ENCODE assay signal across 1 cellular context in genomic region chr22:38455530-38456271, GRCh38.
TF ChIP-seq lines count a peak whose summit lies in the region.

No MANE protein-coding gene starts in this region.

TF ChIP-seq in H1, 55 proteins besides CTCF, POLR2A, EP300 and RAD21 (continued from another document):
- peak; percentile 44; the same call in 1 of the 2 replicates for TF ChIP-seq PHF8 (conservative IDR thresholded peaks at IDR 0.05; ENCODE audit: low read depth, low read length)
- TF ChIP-seq GTF2F1 (IDR thresholded peaks at IDR 0.05; ENCODE audit: borderline replicate concordance, low read depth, low read length), result no peak
- TF ChIP-seq KDM1A (IDR thresholded peaks at IDR 0.05; ENCODE audit: borderline replicate concordance, low read length), result no peak
- no peak for TF ChIP-seq SUZ12 (IDR thresholded peaks at IDR 0.05; ENCODE audit: low read length)
- no peak for TF ChIP-seq POU5F1 (IDR thresholded peaks at IDR 0.05; ENCODE audit: low read depth, low read length)
- 0 out of 2 replicates have a peak, but pooled peaks have one; percentile 18 for TF ChIP-seq E2F6 (IDR thresholded peaks at IDR 0.05)
- no peak for TF ChIP-seq SAP30 (IDR thresholded peaks at IDR 0.05; ENCODE audit: insufficient read depth, insufficient replicate concordance, low read length)
- no peak for TF ChIP-seq ATF3 (IDR thresholded peaks at IDR 0.05; ENCODE audit: insufficient read depth, low read depth, low read length)
- TF ChIP-seq, protein P1, sequence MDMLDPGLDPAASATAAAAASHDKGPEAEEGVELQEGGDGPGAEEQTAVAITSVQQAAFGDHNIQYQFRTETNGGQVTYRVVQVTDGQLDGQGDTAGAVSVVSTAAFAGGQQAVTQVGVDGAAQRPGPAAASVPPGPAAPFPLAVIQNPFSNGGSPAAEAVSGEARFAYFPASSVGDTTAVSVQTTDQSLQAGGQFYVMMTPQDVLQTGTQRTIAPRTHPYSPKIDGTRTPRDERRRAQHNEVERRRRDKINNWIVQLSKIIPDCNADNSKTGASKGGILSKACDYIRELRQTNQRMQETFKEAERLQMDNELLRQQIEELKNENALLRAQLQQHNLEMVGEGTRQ (IDR thresholded peaks at IDR 0.05; ENCODE audit: low read length), result peak; percentile 48; the same call in 1 of the 2 replicates
- TF ChIP-seq JUND (IDR thresholded peaks at IDR 0.05; ENCODE audit: low read length), result no peak
- TF ChIP-seq YY1 (IDR thresholded peaks at IDR 0.05; ENCODE audit: low read depth, low read length), result peak; percentile 73
- 0 out of 2 replicates have a peak, but pooled peaks have one; percentile 63 for TF ChIP-seq SP4 (IDR thresholded peaks at IDR 0.05; ENCODE audit: low read length)
- peak; percentile 33 for TF ChIP-seq CTBP2 (IDR thresholded peaks at IDR 0.05; ENCODE audit: borderline replicate concordance, insufficient read depth, insufficient read length, low read length)
- TF ChIP-seq NANOG (IDR thresholded peaks at IDR 0.05; ENCODE audit: insufficient read depth, low read depth, low read length, poor library complexity, severe bottlenecking), result no peak
- no peak for TF ChIP-seq CBX5 (IDR thresholded peaks at IDR 0.05; ENCODE audit: low read depth, low read length)
- TF ChIP-seq TCF12 (IDR thresholded peaks at IDR 0.05; ENCODE audit: low read depth, low read length), result 0 out of 2 replicates have a peak, but pooled peaks have one; percentile 9
- TF ChIP-seq EZH2 (IDR thresholded peaks at IDR 0.05; ENCODE audit: low read depth, low read length, severe bottlenecking), result no peak
- TF ChIP-seq TAF1 (IDR thresholded peaks at IDR 0.05; ENCODE audit: low read depth, low read length), result 0 out of 2 replicates have a peak, but pooled peaks have one; percentile 32
- no peak; a peak in 1 of 4 replicates for TF ChIP-seq SIN3A (conservative IDR thresholded peaks at IDR 0.05 in 1 of 2, IDR thresholded peaks at IDR 0.05 in 1 of 2; ENCODE audit: low read depth in 1 of 2, low read length in 2 of 2)
- no peak for TF ChIP-seq BCL11A (IDR thresholded peaks at IDR 0.05; ENCODE audit: low read depth in 2 of 2, low read length in 2 of 2)
- peak; percentile 30; the same call in 1 of the 2 replicates for TF ChIP-seq BACH1 (IDR thresholded peaks at IDR 0.05; ENCODE audit: low read length)
